16 cellular contexts compared by ENCODE assay signal in the genomic region with DNA sequence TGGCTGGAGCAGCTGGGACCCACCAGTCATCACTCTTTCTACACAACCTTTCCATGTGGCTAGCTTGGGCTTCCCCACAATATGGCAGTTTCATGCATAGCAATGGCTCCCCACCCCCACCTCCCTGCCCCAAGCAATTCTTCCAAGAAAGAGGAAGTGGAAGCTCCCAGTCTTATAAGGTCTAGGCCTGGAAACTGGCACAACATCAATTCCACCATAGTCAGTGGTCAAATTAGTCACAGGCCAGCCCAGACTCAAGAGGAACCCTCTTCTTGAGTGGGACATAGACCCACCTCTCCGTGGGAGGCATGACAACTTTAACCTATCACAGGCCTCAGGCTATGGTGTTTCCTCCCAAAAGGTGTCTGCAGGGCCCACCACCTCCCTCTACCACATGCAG. TPM values are rescaled to one million over a fixed set of nuclear protein-coding genes. Genes with fewer than 3 reads are reported as not detected.
DNase-seq lines count a peak whose midpoint lies in the region; ATAC-seq lines count a peak whose summit lies in the region.
"Had no signal": no experiment of that assay in that cellular context is flagged by ENCODE, and none has a peak within 500 bp of the region (broad histone marks: within the 10 kb centered on the region; RNA-seq: fewer than 3 reads in every experiment).

No MANE protein-coding gene starts in this region.

- in situ Hi-C loops in KBM-7 (cut with MboI; ENCODE audit: low pct_unique_long_range_greater_than_20kb, low sequenced_read_pairs): no loop called here

- DNase-seq in CD1c-positive myeloid dendritic cell (ENCODE audit: extremely low spot score) (peak; percentile 60), KBM-7 (peak; percentile 30), NOMO-1 treated with dmso at 0.1 percent for 144 hours (lab: John Stamatoyannopoulos, UW; ENCODE audit: unreplicated experiment) (peak; percentile 22), mesenteric fat pad (ENCODE audit: low spot score) (peak; percentile 37), GM03348 (ENCODE audit: low spot score) (no peak), NCI-H2107 treated with DMSO at 0.1 percent for 48 hours (lab: John Stamatoyannopoulos, UW; ENCODE audit: unreplicated experiment) (no peak)
- DNase-seq: CD4-positive, alpha-beta T cell; GOT3; NCI-H1436; NCI-H2029; NCI-H2171 treated with DMSO at 0.1 percent for 48 hours; NCI-H446 treated with DMSO at 0.1 percent for 48 hours; SHP77 treated with DMSO at 0.1 percent for 48 hours; T-helper 2 cell had no signal

- no peak for ATAC-seq in GM18861 (IDR thresholded peaks at IDR 0.05; ENCODE audit: unreplicated experiment)
- ATAC-seq: HepG2 had no signal

RNA-seq across cellular contexts. Expression of gene TGM6, which starts 17.8 kb away (rescaled TPM):
- not detected for total RNA-seq in mesenteric fat pad
- total RNA-seq: CD4-positive, alpha-beta T cell; HepG2 had no signal

Comparison
In these comparisons a context has a peak if more than half of its experiments do, and no peak if none do; other contexts are left out.
1. DNase-seq: peak in CD1c-positive myeloid dendritic cell (single experiment), KBM-7 (single experiment), NOMO-1 treated with dmso at 0.1 percent for 144 hours (single experiment) and mesenteric fat pad (single experiment); none in GM03348 (single experiment) and NCI-H2107 treated with DMSO at 0.1 percent for 48 hours (single experiment).